ENCODE assay signal across 8 cellular contexts in genomic region chr10:97640174-97640867, GRCh38. TPM values are rescaled to one million over a fixed set of nuclear protein-coding genes. Genes with fewer than 3 reads are reported as not detected.
DNase-seq lines count a peak whose midpoint lies in the region; ATAC-seq and TF ChIP-seq lines count a peak whose summit lies in the region.

Gene PI4K2A, plus strand, starts transcription at chr10:97640671. Its CDS starts 72 bp downstream, at chr10:97640743.

- H3K27me3 ChIP-seq in trophoblast cell (ENCODE audit: insufficient read depth, low read length): no peaks in the 10 kb centered on the region
- H3K27me3 ChIP-seq in transverse colon: no peaks in the 10 kb centered on the region

- peaks cover 2 to 10% of the 10 kb centered on the region in 2 experiments for H3K36me3 ChIP-seq in trophoblast cell (ENCODE audit: control insufficient read depth in 1 of 2, insufficient read depth in 2 of 2, low read length in 2 of 2)
- peaks cover 0 to 8% (median 0%) of the 10 kb centered on the region in 4 donors for H3K36me3 ChIP-seq in transverse colon

- H4K8ac ChIP-seq in trophoblast cell (ENCODE audit: low read depth, low read length): peak within 1 kb of the TSS; percentile 59

- peaks cover 4% of the 10 kb centered on the region for H3K9me3 Mint-ChIP-seq in activated naive CD8-positive, alpha-beta T cell treated with anti-CD3 and anti-CD28 coated beads, Interleukin-2, amount 50 U/mL, for 24 hours

- H2BK5ac ChIP-seq in trophoblast cell (ENCODE audit: low read depth, low read length, poor library complexity): peak within 1 kb of the TSS; percentile 50

- H3K4me1 ChIP-seq in trophoblast cell (ENCODE audit: control insufficient read depth in 1 of 2, insufficient read depth in 2 of 2, low read length in 2 of 2) (peaks cover 0 to 5% of the 10 kb centered on the region in 2 experiments), transverse colon (peaks cover 2 to 21% (median 15%) of the 10 kb centered on the region in 4 donors)

- H3K9me3 ChIP-seq in trophoblast cell (ENCODE audit: insufficient read depth, low read depth, low read length) (no peaks in the 10 kb centered on the region), transverse colon (no peaks in the 10 kb centered on the region)

- H3K4me3 ChIP-seq in trophoblast cell (ENCODE audit: low read depth, low read length) (peak within 1 kb of the TSS; percentile 100), transverse colon (peak within 1 kb of the TSS; percentile 62 to 91 (median 86))

- peak within 1 kb of the TSS; percentile 44 for H3K27ac ChIP-seq in trophoblast cell (ENCODE audit: low read depth, low read length)
- peak within 1 kb of the TSS; percentile 86 to 93 (median 90) for H3K27ac ChIP-seq in transverse colon

- TF ChIP-seq CTCF in GM13976 (IDR thresholded peaks at IDR 0.05; ENCODE audit: borderline replicate concordance, control extremely low read depth, extremely low read depth, insufficient read depth, missing control alignments) (no peak), transverse colon (IDR thresholded peaks at IDR 0.05) (no peak)

- peak within 1 kb of the TSS; percentile 55 for H2BK120ac ChIP-seq in trophoblast cell (ENCODE audit: insufficient read depth, low read length, poor library complexity)

- H3K27me3 Mint-ChIP-seq in activated naive CD8-positive, alpha-beta T cell treated with anti-CD3 and anti-CD28 coated beads, Interleukin-2, amount 50 U/mL, for 24 hours: peaks cover 2% of the 10 kb centered on the region

- TF ChIP-seq POLR2A in transverse colon (IDR thresholded peaks at IDR 0.05): peak; percentile 71

- H3K14ac ChIP-seq in trophoblast cell (ENCODE audit: low read length): peak within 1 kb of the TSS; percentile 47

- H3K79me1 ChIP-seq in trophoblast cell (ENCODE audit: low read length): peaks cover 2% of the 10 kb centered on the region

- in situ Hi-C loops in GM13976 (cut with MboI; ENCODE audit: low sequenced_read_pairs, unreplicated experiment) (no loop called here), transverse colon (cut with MboI; ENCODE audit: low pct_ligation_motif_present in 1 of 4, low pct_unique_long_range_greater_than_20kb in 1 of 4, low sequenced_read_pairs in 3 of 4) (no loop called here)

- peak within 1 kb of the TSS; percentile 98 for H3K27ac Mint-ChIP-seq in activated naive CD8-positive, alpha-beta T cell treated with anti-CD3 and anti-CD28 coated beads, Interleukin-2, amount 50 U/mL, for 24 hours

- H3K4me3 Mint-ChIP-seq in activated naive CD8-positive, alpha-beta T cell treated with anti-CD3 and anti-CD28 coated beads, Interleukin-2, amount 50 U/mL, for 24 hours: peak within 1 kb of the TSS; percentile 94

- peak within 1 kb of the TSS; percentile 91 for H2AFZ ChIP-seq in trophoblast cell (ENCODE audit: insufficient read depth, low read length, poor library complexity)

- intact Hi-C loops in cardiac septum (cut with DNase I) (no loop called here), transverse colon (cut with DNase I; ENCODE audit: low total_unique reads) (no loop called here)

- DNase-seq in GM13976 (ENCODE audit: low spot score) (peak; percentile 98), NCI-H1436 treated with DMSO at 0.1 percent for 48 hours (lab: John Stamatoyannopoulos, UW) (peak; percentile 93), T follicular helper cell (ENCODE audit: low read depth) (peak; percentile 97), cardiac septum (ENCODE audit: low spot score) (peak; percentile 99), trophoblast cell (peak; percentile 100), transverse colon (peak; percentile 99)
- peak; percentile 99 for DNase-seq in activated naive CD8-positive, alpha-beta T cell treated with anti-CD3 and anti-CD28 coated beads, Interleukin-2, amount 50 U/mL, for 24 hours

- H3K23ac ChIP-seq in trophoblast cell (ENCODE audit: low read length): no peak within 1 kb of the TSS

- no peak within 1 kb of the TSS for H4K12ac ChIP-seq in trophoblast cell (ENCODE audit: low read depth, low read length)

- H2BK12ac ChIP-seq in trophoblast cell (ENCODE audit: low read length): no peak within 1 kb of the TSS

- peaks cover 8% of the 10 kb centered on the region for H3K79me2 ChIP-seq in trophoblast cell (ENCODE audit: control insufficient read depth, insufficient read depth, low read length, poor library complexity)

- H3K4me1 Mint-ChIP-seq in activated naive CD8-positive, alpha-beta T cell treated with anti-CD3 and anti-CD28 coated beads, Interleukin-2, amount 50 U/mL, for 24 hours: peaks cover 26% of the 10 kb centered on the region

- H2AK5ac ChIP-seq in trophoblast cell (ENCODE audit: low read length): no peak within 1 kb of the TSS

- ATAC-seq in HG02852 (IDR thresholded peaks at IDR 0.05; ENCODE audit: unreplicated experiment): peak; percentile 99
- ATAC-seq in activated naive CD8-positive, alpha-beta T cell treated with anti-CD3 and anti-CD28 coated beads, Interleukin-2, amount 50 U/mL, for 24 hours: peak; percentile 99

- no CpG with 5 or more reads among the region's 54 CpGs for WGBS in trophoblast cell (ENCODE audit: extremely low coverage, insufficient coverage, insufficient read length)
- 3% methylated on average over 9 to 42 of the region's 54 CpGs for WGBS in transverse colon (ENCODE audit: low coverage in 1 of 2), 2 donors

- peak within 1 kb of the TSS; percentile 74 for H3K18ac ChIP-seq in trophoblast cell (ENCODE audit: low read length)

- H3K4ac ChIP-seq in trophoblast cell (ENCODE audit: low read depth, low read length): peak within 1 kb of the TSS; percentile 84

- peak within 1 kb of the TSS; percentile 97 for H3K9ac ChIP-seq in trophoblast cell (ENCODE audit: low read length)

- peaks cover 11% of the 10 kb centered on the region for H3K36me3 Mint-ChIP-seq in activated naive CD8-positive, alpha-beta T cell treated with anti-CD3 and anti-CD28 coated beads, Interleukin-2, amount 50 U/mL, for 24 hours (ENCODE audit: low read depth)

- no peak for TF ChIP-seq EP300 in transverse colon (IDR thresholded peaks at IDR 0.05; ENCODE audit: low read depth)

- peak within 1 kb of the TSS; percentile 50 for H4K91ac ChIP-seq in trophoblast cell (ENCODE audit: low read depth, low read length)

- peak within 1 kb of the TSS; percentile 88 for H3K4me2 ChIP-seq in trophoblast cell (ENCODE audit: low read length)

RNA-seq across cellular contexts. Expression of gene PI4K2A, which starts in this region (rescaled TPM):
- total RNA-seq in cardiac septum (18.0 TPM), transverse colon (10 to 100 TPM in 2 of 4 donors, 1 to 10 TPM in 2; 7.6 to 19.1 (median 11.3) TPM)
- polyA plus RNA-seq in trophoblast cell (2013): 15.6 and 16.1 TPM in 2 replicates

Comparison
In these comparisons a context has a peak if more than half of its experiments do, and no peak if none do; other contexts are left out.
1. Peak in every context shown above with its lines: DNase-seq, ATAC-seq, H3K4me3 ChIP-seq and H3K27ac ChIP-seq.